Comparison of ENCODE assay signal across 31 cellular contexts in genomic region chr1:159877695-159878444, GRCh38. TPM values are rescaled to one million over a fixed set of nuclear protein-coding genes. Genes with fewer than 3 reads are reported as not detected.
A peak's percentile ranks its signal among the peaks of the same experiment; 100 is the strongest.
DNase-seq lines count a peak whose midpoint lies in the region; ATAC-seq and TF ChIP-seq lines count a peak whose summit lies in the region.
"Had no signal": no experiment of that assay in that cellular context is flagged by ENCODE, and none has a peak within 500 bp of the region (broad histone marks: within the 10 kb centered on the region; RNA-seq: fewer than 3 reads in every experiment).

No MANE protein-coding gene starts in this region.

- no peaks in the 10 kb centered on the region for H3K9me3 ChIP-seq in body of pancreas
- H3K9me3 ChIP-seq in ovary, result no peaks in the 10 kb centered on the region
- no peaks in the 10 kb centered on the region for H3K9me3 ChIP-seq in ascending aorta
- H3K9me3 ChIP-seq: HAP-1, left ventricle myocardium inferior, tibial artery had no signal

- H3K27me3 ChIP-seq in body of pancreas (no peaks in the 10 kb centered on the region), ovary (no peaks in the 10 kb centered on the region), ascending aorta (no peaks in the 10 kb centered on the region)
- H3K27me3 ChIP-seq: tibial artery had no signal

- no peak for TF ChIP-seq EP300 in ovary (IDR thresholded peaks at IDR 0.05)

- TF ChIP-seq CTCF in body of pancreas (IDR thresholded peaks at IDR 0.05) (no peak), ovary (IDR thresholded peaks at IDR 0.05) (no peak), ascending aorta (IDR thresholded peaks at IDR 0.05) (no peak)

- H3K27ac ChIP-seq in body of pancreas, result no peak overlapping the region
- no peak overlapping the region for H3K27ac ChIP-seq in ovary
- H3K27ac ChIP-seq in ascending aorta, result no peak overlapping the region
- H3K27ac ChIP-seq: 22Rv1, epithelial cell of prostate, left ventricle myocardium inferior, tibial artery had no signal

- TF ChIP-seq POLR2A in body of pancreas (IDR thresholded peaks at IDR 0.05) (no peak), ovary (IDR thresholded peaks at IDR 0.05) (no peak)

- intact Hi-C loops in body of pancreas (cut with DNase I), result no loop called here
- intact Hi-C loops in ovary (cut with DNase I), result no loop called here
- intact Hi-C loops in ascending aorta (cut with DNase I), result no loop called here

- DNase-seq in NCI-H1436 (lab: John Stamatoyannopoulos, UW) (peak; percentile 28), NCI-H1436 treated with DMSO at 0.1 percent for 48 hours (lab: John Stamatoyannopoulos, UW) (no peak), G401 (ENCODE audit: low spot score) (peak; percentile 34), NCI-H2171 (lab: John Stamatoyannopoulos, UW) (peak; percentile 41), body of pancreas (peak; percentile 28 to 69 (median 48)), ovary (no peak), ascending aorta (ENCODE audit: low spot score in 2 of 2) (no peak)
- DNase-seq: activated CD4-positive, alpha-beta T cell treated with anti-CD3 and anti-CD28 coated beads, Interleukin-2, amount 50 U/mL, for 4 hours; activated naive CD4-positive, alpha-beta T cell; activated T-cell treated with anti-CD3 and anti-CD28 coated beads, Interleukin-2, amount 50 U/mL, for 72 hours; CD4-positive, alpha-beta T cell; DMS153; GDM1; glutamatergic neuron; IMR-90; left ventricle myocardium inferior; naive thymus-derived CD8-positive, alpha-beta T cell; NCI-H446 treated with DMSO at 0.1 percent for 48 hours; occipital lobe; stimulated activated CD8-positive, alpha-beta memory T cell treated with anti-CD3 and anti-CD28 coated beads, Interleukin-4, amount 100 ng/mL, for 48 hours; stimulated activated naive CD8-positive, alpha-beta T cell treated with anti-CD3 and anti-CD28 coated beads, Interleukin-15, amount 100 ng/mL, for 72 hours; tibial artery had no signal

- H3K36me3 ChIP-seq in body of pancreas (replicated peaks in 1 of 2; ENCODE audit: insufficient read depth in 1 of 2, low read depth in 2 of 2) (no peaks in the 10 kb centered on the region), ovary (no peaks in the 10 kb centered on the region), ascending aorta (no peaks in the 10 kb centered on the region)
- H3K36me3 ChIP-seq: HAP-1, left ventricle myocardium inferior, tibial artery had no signal

- peak; percentile 58 for ATAC-seq in body of pancreas
- no peak for ATAC-seq in GM19023 (IDR thresholded peaks at IDR 0.05; ENCODE audit: unreplicated experiment)
- ATAC-seq: activated T-cell treated with anti-CD3 and anti-CD28 coated beads, Interleukin-2, amount 50 U/mL, for 72 hours; naive thymus-derived CD8-positive, alpha-beta T cell; stimulated activated naive CD8-positive, alpha-beta T cell treated with anti-CD3 and anti-CD28 coated beads, Interleukin-15, amount 100 ng/mL, for 72 hours had no signal

- in situ Hi-C loops in G401 (cut with HindIII; ENCODE audit: low sequenced_read_pairs), result no loop called here

- H3K4me3 ChIP-seq in body of pancreas, result no peak overlapping the region
- H3K4me3 ChIP-seq in ovary, result no peak overlapping the region
- H3K4me3 ChIP-seq in ascending aorta, result no peak overlapping the region
- H3K4me3 ChIP-seq: HAP-1, left ventricle myocardium inferior, tibial artery had no signal

- H3K4me1 ChIP-seq in body of pancreas (no peaks in the 10 kb centered on the region), ovary (ENCODE audit: insufficient read depth) (no peaks in the 10 kb centered on the region), ascending aorta (no peaks in the 10 kb centered on the region)
- H3K4me1 ChIP-seq: HAP-1, tibial artery had no signal

- WGBS in body of pancreas, 2 donors, result 79 to 87% methylated on average over 6 of the region's 6 CpGs
- WGBS in ovary, 3 donors, result 90 to 96% (median 94%) methylated on average over 6 of the region's 6 CpGs

RNA-seq across cellular contexts. Expression of gene VSIG8, which starts 15.4 kb away (rescaled TPM):
- not detected in 2 replicates for total RNA-seq in G401 (2014; rRNA removed; shearing (Covaris generic))
- total RNA-seq in body of pancreas, result not detected
- under 1 TPM in 5 of 7 donors, not detected in 2; 0.18 to 0.48 (median 0.23) TPM for total RNA-seq in ovary
- polyA plus RNA-seq in ovary, result under 1 TPM in 1 of 2 donors, not detected in 1; 0.06 TPM
- not detected for total RNA-seq in ascending aorta
- total RNA-seq: activated T-cell treated with anti-CD3 and anti-CD28 coated beads, Interleukin-2, amount 50 U/mL, for 72 hours; CD4-positive, alpha-beta T cell; chondrocyte; IMR-90; left ventricle myocardium inferior; mesothelial cell of epicardium; naive thymus-derived CD8-positive, alpha-beta T cell; occipital lobe; RPMI7951; skeletal muscle tissue; T-helper 1 cell treated with Interleukin-12 subunit alpha and Interleukin-12 subunit beta and Interleukin-4 antibody, amounts not matched to agents 30 ng/mL and 1 ng/mL, for 36 hours had no signal
- polyA plus RNA-seq: IMR-90; naive thymus-derived CD8-positive, alpha-beta T cell had no signal

RNA-seq across cellular contexts. Expression of gene CFAP45, which starts 22.1 kb away (rescaled TPM):
- not detected in 2 replicates for total RNA-seq in G401 (2014; rRNA removed; shearing (Covaris generic))
- total RNA-seq in body of pancreas, result not detected
- total RNA-seq in ovary, result 10 to 100 TPM in 1 of 7 donors, 1 to 10 TPM in 6; 1.1 to 16.7 (median 1.5) TPM
- under 1 TPM; 0.30 to 0.50 TPM for polyA plus RNA-seq in ovary
- not detected for total RNA-seq in ascending aorta
- total RNA-seq: skeletal muscle tissue had no signal

RNA-seq across cellular contexts. Expression of gene TAGLN2, which starts 47.4 kb away (rescaled TPM):
- total RNA-seq in G401 (2014; rRNA removed; shearing (Covaris generic)), result 27.1 and 49.8 TPM in 2 replicates
- total RNA-seq in body of pancreas (100 to 1,000 TPM in 1 of 2 donors, 10 to 100 TPM in 1; 63.0 to 118 TPM), ovary (100 to 1,000 TPM in 6 of 7 donors, 10 to 100 TPM in 1; 81.8 to 202 (median 149) TPM), ascending aorta (363 TPM)
- 100 to 1,000 TPM; 174 to 266 TPM for polyA plus RNA-seq in ovary

RNA-seq across cellular contexts. Expression of gene SLAMF8, which starts 51.2 kb away (rescaled TPM):
- not detected in 2 replicates for total RNA-seq in G401 (2014; rRNA removed; shearing (Covaris generic))
- 1 to 10 TPM in 1 of 2 donors, not detected in 1; 3.6 TPM for total RNA-seq in body of pancreas
- total RNA-seq in ovary, result 1 to 10 TPM in 3 of 7 donors, under 1 TPM in 4; 0.43 to 6.2 (median 0.72) TPM
- polyA plus RNA-seq in ovary, result 1 to 10 TPM in 1 of 2 donors, under 1 TPM in 1; 0.73 to 8.4 TPM
- 6.7 TPM for total RNA-seq in ascending aorta
- total RNA-seq: chondrocyte, IMR-90, mesothelial cell of epicardium, occipital lobe had no signal

Comparison
In these comparisons a context has a peak if more than half of its experiments do, and no peak if none do; other contexts are left out.
1. DNase-seq: peak in NCI-H1436 (single experiment), G401 (single experiment), NCI-H2171 (single experiment) and body of pancreas (4 of 4); none in NCI-H1436 treated with DMSO at 0.1 percent for 48 hours (single experiment), ovary (0 of 5) and ascending aorta (0 of 2).